ENCODE assay signal across 10 cellular contexts in genomic region chrX:10254746-10255145, GRCh38.
DNase-seq lines count a peak whose midpoint lies in the region; ATAC-seq and TF ChIP-seq lines count a peak whose summit lies in the region.
"Had no signal": no experiment of that assay in that cellular context is flagged by ENCODE, and none has a peak within 500 bp of the region (broad histone marks: within the 10 kb centered on the region; RNA-seq: fewer than 3 reads in every experiment).

No MANE protein-coding gene starts in this region.

- no peak overlapping the region for H3K23ac ChIP-seq in IMR-90 (ENCODE audit: low read depth, low read length)

- BruUV-seq in IMR-90 (replicated peaks; lab: Mats Ljungman, UMichigan) = no TSS peak

- no peak overlapping the region for H2AK5ac ChIP-seq in IMR-90 (ENCODE audit: low read depth, low read length)

- H3K4me3 ChIP-seq in IMR-90 (ENCODE audit: insufficient read depth, low read depth, low read length) = no peak overlapping the region
- no peak overlapping the region for H3K4me3 ChIP-seq in body of pancreas
- H3K4me3 ChIP-seq in liver (ENCODE audit: low read depth in 1 of 3, low read length in 3 of 3) = no peak overlapping the region
- no peak overlapping the region for H3K4me3 ChIP-seq in ascending aorta

- H3K9ac ChIP-seq in IMR-90 (ENCODE audit: low read depth, low read length) = no peak overlapping the region
- no peak overlapping the region for H3K9ac ChIP-seq in liver (ENCODE audit: low read depth in 1 of 2, low read length in 2 of 2)

- H4K8ac ChIP-seq in IMR-90 (ENCODE audit: low read depth in 2 of 2, low read length in 2 of 2) = no peak overlapping the region

- no peaks in the 10 kb centered on the region for H3K4me1 Mint-ChIP-seq in activated T-cell treated with anti-CD3 and anti-CD28 coated beads, Interleukin-2, amount 50 U/mL, for 4 hours (ENCODE audit: low read depth)

- no peak overlapping the region for H2AK9ac ChIP-seq in IMR-90 (replicated peaks; ENCODE audit: low read depth, low read length, poor library complexity)

- H3K36me3 Mint-ChIP-seq in activated T-cell treated with anti-CD3 and anti-CD28 coated beads, Interleukin-2, amount 50 U/mL, for 4 hours (ENCODE audit: insufficient read depth) = no peaks in the 10 kb centered on the region

- H4K91ac ChIP-seq in IMR-90 (ENCODE audit: insufficient read depth, low read depth, low read length) = no peak overlapping the region

- H2BK120ac ChIP-seq in IMR-90 (ENCODE audit: low read depth, low read length) = no peak overlapping the region

- POLR2A ChIA-PET in IMR-90 (lab: Charles Lee; ENCODE audit: unreplicated experiment) = no interaction called here

- CTCF ChIA-PET in IMR-90 (lab: Yijun Ruan, JAX) = interaction anchor here (0.5 to 0.6 kb wide), 2 partner anchors 192 to 365 kb away, joined by 3 read pairs; no protein-coding TSS in a partner anchor

- 0 out of 2 replicates have a peak, but pooled peaks have one; percentile 25 for TF ChIP-seq CTCF in IMR-90 (conservative IDR thresholded peaks at IDR 0.05; ENCODE audit: low read depth, low read length)
- TF ChIP-seq CTCF in body of pancreas (IDR thresholded peaks at IDR 0.05) = peak in 4 of 7 experiments; percentile 25 to 47 (median 36)
- TF ChIP-seq CTCF in liver (IDR thresholded peaks at IDR 0.05; ENCODE audit: low read depth, low read length, missing input control) = peak; percentile 26
- TF ChIP-seq CTCF in ascending aorta (IDR thresholded peaks at IDR 0.05) = no peak

- no peaks in the 10 kb centered on the region for H3K79me1 ChIP-seq in IMR-90 (ENCODE audit: low read depth in 1 of 2, low read length in 2 of 2)

- no peak for ATAC-seq in IMR-90 (ENCODE audit: low read depth)
- no peak for ATAC-seq in body of pancreas
- ATAC-seq in activated T-cell treated with anti-CD3 and anti-CD28 coated beads, Interleukin-2, amount 50 U/mL, for 4 hours = no peak
- no peak for ATAC-seq in GM21515 (IDR thresholded peaks at IDR 0.05; ENCODE audit: unreplicated experiment)

- no peak overlapping the region for H4K5ac ChIP-seq in IMR-90 (ENCODE audit: low read depth, low read length)

- H3K4me2 ChIP-seq in IMR-90 (ENCODE audit: low read depth, low read length) = no peak overlapping the region

- dilution Hi-C loops in IMR-90 (cut with HindIII; ENCODE audit: low sequenced_read_pairs, unreplicated experiment) = no loop called here

- WGBS in IMR-90 (ENCODE audit: extremely low coverage in 2 of 2, insufficient read length in 1 of 2), 2 experiments = no CpG with 5 or more reads among the region's 2 CpGs
- WGBS in body of pancreas, 2 donors = 32 to 53% methylated on average over 2 of the region's 2 CpGs
- 78% methylated on average over 2 of the region's 2 CpGs for WGBS in liver

- DNase-seq in COLO829 (ENCODE audit: low spot score) (peak; percentile 5), IMR-90 (no peak), body of pancreas (peak in 3 of 4 donors; percentile 7 to 16 (median 10)), NCI-H2107 (lab: John Stamatoyannopoulos, UW) (no peak), ascending aorta (ENCODE audit: low spot score in 2 of 2) (no peak)
- no peak for DNase-seq in activated T-cell treated with anti-CD3 and anti-CD28 coated beads, Interleukin-2, amount 50 U/mL, for 4 hours
- DNase-seq: activated CD4-positive, alpha-beta T cell treated with anti-CD3 and anti-CD28 coated beads for 4 hours; stimulated activated CD4-positive, alpha-beta T cell treated with anti-CD3 and anti-CD28 coated beads, Interleukin-12 subunit alpha, Interleukin-12 subunit beta, amount 100 ng/mL, for 4 hours had no signal

- TF ChIP-seq POLR2A in IMR-90 (IDR thresholded peaks at IDR 0.05; ENCODE audit: low read depth, low read length) = no peak
- no peak for TF ChIP-seq POLR2A in body of pancreas (IDR thresholded peaks at IDR 0.05)

- no peaks in the 10 kb centered on the region for H3K27me3 ChIP-seq in IMR-90 (ENCODE audit: control insufficient read depth, insufficient read depth, low read length)
- H3K27me3 ChIP-seq in body of pancreas = no peaks in the 10 kb centered on the region
- peaks cover 0 to 5% (median 0%) of the 10 kb centered on the region in 4 donors for H3K27me3 ChIP-seq in liver (ENCODE audit: control insufficient read depth in 4 of 4, insufficient read depth in 4 of 4, low read length in 3 of 4)
- no peaks in the 10 kb centered on the region for H3K27me3 ChIP-seq in ascending aorta

- no peak overlapping the region for H3K14ac ChIP-seq in IMR-90 (replicated peaks; ENCODE audit: low read depth, low read length)

- H3K4me3 Mint-ChIP-seq in activated T-cell treated with anti-CD3 and anti-CD28 coated beads, Interleukin-2, amount 50 U/mL, for 4 hours = no peak overlapping the region

- TF ChIP-seq RAD21 in IMR-90 (IDR thresholded peaks at IDR 0.05; ENCODE audit: low read length) = peak; percentile 48
- peak; percentile 69 to 74 for TF ChIP-seq RAD21 in liver (IDR thresholded peaks at IDR 0.05)

- H2BK20ac ChIP-seq in IMR-90 (ENCODE audit: low read depth, low read length) = no peak overlapping the region

- no peaks in the 10 kb centered on the region for H3K9me3 ChIP-seq in IMR-90 (ENCODE audit: control insufficient read depth, insufficient read depth, low read length)
- H3K9me3 ChIP-seq in body of pancreas = no peaks in the 10 kb centered on the region
- H3K9me3 ChIP-seq in liver (ENCODE audit: control insufficient read depth in 4 of 4, low read length in 3 of 4) = no peaks in the 10 kb centered on the region
- H3K9me3 ChIP-seq in ascending aorta = no peaks in the 10 kb centered on the region

- intact Hi-C loops in IMR-90 (cut with micrococcal nuclease) (no loop called here), body of pancreas (cut with DNase I) (no loop called here), ascending aorta (cut with DNase I) (no loop called here)

- no peak overlapping the region for H3K18ac ChIP-seq in IMR-90 (ENCODE audit: low read depth, low read length)

- H3K9me3 Mint-ChIP-seq in activated T-cell treated with anti-CD3 and anti-CD28 coated beads, Interleukin-2, amount 50 U/mL, for 4 hours = no peaks in the 10 kb centered on the region

- in situ Hi-C loops in IMR-90 (cut with MboI; ENCODE audit: low sequenced_read_pairs) = no loop called here

- no peaks in the 10 kb centered on the region for H4K20me1 ChIP-seq in IMR-90 (ENCODE audit: insufficient read depth, low read length)

- H2BK5ac ChIP-seq in IMR-90 (ENCODE audit: low read depth, low read length, poor library complexity, severe bottlenecking) = no peak overlapping the region

- H3K56ac ChIP-seq in IMR-90 (ENCODE audit: extremely low read depth, insufficient read depth, low read length) = no peak overlapping the region

- no peak overlapping the region for H3K4ac ChIP-seq in IMR-90 (ENCODE audit: low read depth, low read length)

- no peak overlapping the region for H2AFZ ChIP-seq in IMR-90 (replicated peaks; ENCODE audit: low read length, poor library complexity)

- no peaks in the 10 kb centered on the region for H3K27me3 Mint-ChIP-seq in activated T-cell treated with anti-CD3 and anti-CD28 coated beads, Interleukin-2, amount 50 U/mL, for 4 hours (ENCODE audit: low read depth)

- no peaks in the 10 kb centered on the region for H3K9me1 ChIP-seq in IMR-90 (ENCODE audit: insufficient read depth, low read length)

- H3K36me3 ChIP-seq in IMR-90 (ENCODE audit: control insufficient read depth, insufficient read depth, low read length) (no peaks in the 10 kb centered on the region), body of pancreas (replicated peaks in 1 of 2; ENCODE audit: insufficient read depth in 1 of 2, low read depth in 2 of 2) (no peaks in the 10 kb centered on the region), liver (ENCODE audit: control insufficient read depth in 4 of 4, insufficient read depth in 3 of 4, low read depth in 1 of 4, low read length in 3 of 4) (no peaks in the 10 kb centered on the region), ascending aorta (no peaks in the 10 kb centered on the region)

- H3K27ac ChIP-seq in IMR-90 (ENCODE audit: insufficient read depth, low read length) (no peak overlapping the region), body of pancreas (no peak overlapping the region), liver (ENCODE audit: low read depth in 1 of 2, low read length in 2 of 2) (no peak overlapping the region), ascending aorta (no peak overlapping the region)

- H2BK15ac ChIP-seq in IMR-90 (ENCODE audit: low read depth, low read length) = no peak overlapping the region

- H3K4me1 ChIP-seq in IMR-90 (ENCODE audit: control insufficient read depth, insufficient read depth, low read length) = peaks cover 4% of the 10 kb centered on the region
- no peaks in the 10 kb centered on the region for H3K4me1 ChIP-seq in body of pancreas
- no peaks in the 10 kb centered on the region for H3K4me1 ChIP-seq in liver (ENCODE audit: control insufficient read depth in 4 of 4, insufficient read depth in 4 of 4, low read length in 3 of 4)
- H3K4me1 ChIP-seq in ascending aorta = no peaks in the 10 kb centered on the region

TF ChIP-seq in IMR-90, 13 proteins besides CTCF, POLR2A, EP300 and RAD21:
- TF ChIP-seq CEBPB (IDR thresholded peaks at IDR 0.05; ENCODE audit: low read depth, low read length) (no peak), SMC3 (IDR thresholded peaks at IDR 0.05; ENCODE audit: low read depth, low read length) (0 out of 2 replicates have a peak, but pooled peaks have one; percentile 13)

TF ChIP-seq in liver, 16 proteins besides CTCF, POLR2A, EP300 and RAD21 (continues in another document):
- TF ChIP-seq HNF4A (conservative IDR thresholded peaks at IDR 0.05) (no peak), HNF4G (IDR thresholded peaks at IDR 0.05) (no peak), TAF1 (conservative IDR thresholded peaks at IDR 0.05) (no peak), RXRA (IDR thresholded peaks at IDR 0.05) (no peak), ATF3 (IDR thresholded peaks at IDR 0.05) (no peak), FOXA1 (IDR thresholded peaks at IDR 0.05) (no peak), YY1 (IDR thresholded peaks at IDR 0.05) (no peak), SP1 (IDR thresholded peaks at IDR 0.05) (no peak)

Comparison
In these comparisons a context has a peak if more than half of its experiments do, and no peak if none do; other contexts are left out.
1. DNase-seq: peak in COLO829 (single experiment) and body of pancreas (3 of 4); none in IMR-90 (single experiment), NCI-H2107 (single experiment), activated T-cell treated with anti-CD3 and anti-CD28 coated beads, Interleukin-2, amount 50 U/mL, for 4 hours (single experiment) and ascending aorta (0 of 2).
2. CTCF ChIP-seq: peak in IMR-90 (single experiment), body of pancreas (4 of 7) and liver (single experiment); none in ascending aorta (0 of 3).